ENCODE assay signal across 1 cellular context in genomic region chr7:32891800-32892520, GRCh38.
TF ChIP-seq lines count a peak whose summit lies in the region.

No MANE protein-coding gene starts in this region.

TF ChIP-seq in HepG2, 621 proteins besides CTCF, POLR2A, EP300 and RAD21 (continued from another document and continues in another):
- TF ChIP-seq NFE2 (CRISPR knock-in tag; IDR thresholded peaks at IDR 0.05) (no peak), ZSCAN20 (CRISPR knock-in tag; IDR thresholded peaks at IDR 0.05; ENCODE audit: borderline replicate concordance) (no peak; the same call in 1 of the 2 replicates), ZNF83 (CRISPR knock-in tag; IDR thresholded peaks at IDR 0.05; ENCODE audit: borderline replicate concordance) (no peak), ZNF547 (CRISPR knock-in tag; IDR thresholded peaks at IDR 0.05) (no peak; the same call in 1 of the 2 replicates), CBX1 (IDR thresholded peaks at IDR 0.05; ENCODE audit: low read depth) (peak; percentile 41), ZNF451 (CRISPR knock-in tag; IDR thresholded peaks at IDR 0.05) (no peak), SP5 (CRISPR knock-in tag; IDR thresholded peaks at IDR 0.05; ENCODE audit: borderline replicate concordance, low read depth) (peak; percentile 29; the same call in 1 of the 2 replicates), AGO2 (optimal IDR thresholded peaks at IDR 0.05; ENCODE audit: low read depth, low read length) (peak; percentile 1), ELF4 (CRISPR knock-in tag; IDR thresholded peaks at IDR 0.05; ENCODE audit: borderline replicate concordance) (peak; percentile 76; the same call in 1 of the 2 replicates), ZBTB38 (CRISPR knock-in tag; IDR thresholded peaks at IDR 0.05) (no peak), ZBTB7A (CRISPR knock-in tag; IDR thresholded peaks at IDR 0.05) (peak; percentile 71; the same call in 1 of the 2 replicates), ZFP37 (CRISPR knock-in tag; IDR thresholded peaks at IDR 0.05; ENCODE audit: borderline replicate concordance) (peak; percentile 87), BCL3 (CRISPR knock-in tag; IDR thresholded peaks at IDR 0.05) (0 out of 2 replicates have a peak, but pooled peaks have one; percentile 40), PAX8 (CRISPR knock-in tag; IDR thresholded peaks at IDR 0.05; ENCODE audit: borderline replicate concordance) (no peak), ZNF576 (CRISPR knock-in tag; IDR thresholded peaks at IDR 0.05) (no peak), ZFP82 (CRISPR knock-in tag; IDR thresholded peaks at IDR 0.05; ENCODE audit: borderline replicate concordance) (peak; percentile 86; the same call in 1 of the 2 replicates), ZNF766 (CRISPR knock-in tag; IDR thresholded peaks at IDR 0.05; ENCODE audit: borderline replicate concordance) (0 out of 2 replicates have a peak, but pooled peaks have one; percentile 32), ZNF761 (CRISPR knock-in tag; conservative IDR thresholded peaks at IDR 0.05) (no peak), GTF3A (CRISPR knock-in tag; conservative IDR thresholded peaks at IDR 0.05) (no peak), ZNF878 (CRISPR knock-in tag; IDR thresholded peaks at IDR 0.05) (no peak), PRMT3 (CRISPR knock-in tag; IDR thresholded peaks at IDR 0.05; ENCODE audit: borderline replicate concordance, low read depth) (no peak), GPN1 (CRISPR knock-in tag; IDR thresholded peaks at IDR 0.05; ENCODE audit: borderline replicate concordance) (no peak), ZNF446 (CRISPR knock-in tag; IDR thresholded peaks at IDR 0.05) (no peak; the same call in 1 of the 2 replicates), ZNF136 (CRISPR knock-in tag; IDR thresholded peaks at IDR 0.05; ENCODE audit: low read depth) (peak; percentile 62; the same call in 1 of the 2 replicates), MNT (IDR thresholded peaks at IDR 0.05) (no peak), KDM4B (CRISPR knock-in tag; IDR thresholded peaks at IDR 0.05) (peak; percentile 44; the same call in 1 of the 2 replicates), ATF2 (CRISPR knock-in tag; IDR thresholded peaks at IDR 0.05) (0 out of 2 replicates have a peak, but pooled peaks have one; percentile 29), ZNF556 (CRISPR knock-in tag; IDR thresholded peaks at IDR 0.05; ENCODE audit: borderline replicate concordance) (peak; percentile 53; the same call in 1 of the 2 replicates), JUND (CRISPR knock-in tag; IDR thresholded peaks at IDR 0.05) (no peak), RBAK (CRISPR knock-in tag; IDR thresholded peaks at IDR 0.05) (no peak), ZMYM4 (CRISPR knock-in tag; IDR thresholded peaks at IDR 0.05) (peak; percentile 67), GATAD1 (CRISPR knock-in tag; IDR thresholded peaks at IDR 0.05) (peak; percentile 35; the same call in 1 of the 2 replicates), ZNF777 (CRISPR knock-in tag; IDR thresholded peaks at IDR 0.05) (peak; percentile 67), KMT2A (CRISPR knock-in tag; IDR thresholded peaks at IDR 0.05) (no peak), GLMP (CRISPR knock-in tag; IDR thresholded peaks at IDR 0.05; ENCODE audit: borderline replicate concordance) (no peak), SALL1 (CRISPR knock-in tag; IDR thresholded peaks at IDR 0.05) (peak; percentile 62), ZNF639 (CRISPR knock-in tag; conservative IDR thresholded peaks at IDR 0.05) (peak; percentile 80), RFXANK (CRISPR knock-in tag; IDR thresholded peaks at IDR 0.05) (peak; percentile 15; the same call in 1 of the 2 replicates), GABPB1 (CRISPR knock-in tag; IDR thresholded peaks at IDR 0.05) (peak; percentile 87), THRA (CRISPR knock-in tag; IDR thresholded peaks at IDR 0.05; ENCODE audit: borderline replicate concordance) (peak; percentile 41; the same call in 1 of the 2 replicates), SNAPC4 (CRISPR knock-in tag; IDR thresholded peaks at IDR 0.05) (peak; percentile 73; the same call in 1 of the 2 replicates), SALL2 (CRISPR knock-in tag; IDR thresholded peaks at IDR 0.05) (peak; percentile 48; the same call in 1 of the 2 replicates), HOXD1 (CRISPR knock-in tag; IDR thresholded peaks at IDR 0.05) (no peak), ESRRA (CRISPR knock-in tag; IDR thresholded peaks at IDR 0.05; ENCODE audit: low read depth) (peak; percentile 87), ATF6 (CRISPR knock-in tag; conservative IDR thresholded peaks at IDR 0.05) (no peak)
